7 cellular contexts compared by ENCODE assay signal in the genomic region with DNA sequence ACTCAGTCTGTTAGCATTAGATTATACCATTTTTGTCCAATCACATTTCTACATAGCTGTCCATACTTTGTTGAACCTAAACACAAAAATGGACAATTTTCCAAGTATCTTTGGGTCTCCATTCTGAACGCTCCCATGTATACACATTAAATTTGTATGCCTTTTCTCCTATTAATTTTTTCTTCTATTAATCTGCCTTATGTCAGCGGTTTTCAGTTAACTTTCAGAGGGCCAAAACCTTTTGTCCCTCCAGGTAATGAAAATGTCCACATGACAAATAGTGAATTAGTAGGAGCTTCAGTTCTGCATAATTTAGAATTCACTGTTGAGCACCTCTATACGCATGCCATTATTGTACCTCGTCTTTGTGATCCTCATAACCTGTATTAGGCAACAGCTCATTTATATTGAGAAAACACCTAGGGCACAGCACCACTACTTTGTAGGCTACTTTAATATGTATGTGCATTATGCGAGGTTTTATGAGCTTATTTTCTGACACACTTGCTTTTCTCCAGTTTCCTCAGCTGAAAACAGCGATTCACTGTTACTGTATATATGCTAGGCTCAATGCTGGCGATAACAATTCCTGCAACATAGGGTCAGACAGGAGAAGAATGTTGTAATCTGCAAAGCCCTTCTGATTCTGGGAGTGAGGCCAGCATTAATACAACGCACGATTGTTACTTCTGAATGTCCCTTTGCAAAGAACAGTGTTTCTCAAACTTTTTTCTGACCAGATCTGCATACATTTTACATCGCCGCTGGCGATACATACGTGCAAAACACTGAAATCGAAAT. TPM values are rescaled to one million over a fixed set of nuclear protein-coding genes. Genes with fewer than 3 reads are reported as not detected.
DNase-seq lines count a peak whose midpoint lies in the region; ATAC-seq and TF ChIP-seq lines count a peak whose summit lies in the region.

No MANE protein-coding gene starts in this region.

- peak overlapping the region; percentile 64 to 86 for H3K4me3 ChIP-seq in HCT116 (replicated peaks in 1 of 2; ENCODE audit: low read depth in 1 of 2, low read length in 2 of 2)

- H3K9me3 ChIP-seq in HCT116 (ENCODE audit: control insufficient read depth in 1 of 2, insufficient read depth in 1 of 2, low read depth in 1 of 2, low read length in 2 of 2) = no peaks in the 10 kb centered on the region

- RAD21 ChIA-PET in HCT116 (lab: Charles Lee; ENCODE audit: low non-redundant PET in 1 of 2, low total read pairs in 2 of 2, uncharacterized antibody in 2 of 2, unreplicated experiment in 2 of 2) = no interaction called here

- no peaks in the 10 kb centered on the region for H3K36me3 ChIP-seq in HCT116 (ENCODE audit: control insufficient read depth in 1 of 2, insufficient read depth in 2 of 2, low read length in 2 of 2)

- H3K27ac Mint-ChIP-seq in stimulated activated naive B cell treated with anti-CD40 and anti-IgM and Interleukin-4, amounts not matched to agents 10 μg/mL and 1 μg/mL and 100 μg/mL, for 72 hours = no peak overlapping the region

- BruUV-seq in HCT116 (replicated peaks; lab: Mats Ljungman, UMichigan) = no TSS peak

- POLR2A ChIA-PET in HCT116 (lab: Charles Lee) = interaction anchor here (0.6 to 1.2 kb wide), 4 partner anchors 14 to 632 kb away, joined by 3 to 4 read pairs (median 3); no protein-coding TSS in a partner anchor
- POLR2A ChIA-PET in RWPE1 (lab: Yijun Ruan, JAX; ENCODE audit: low non-redundant PET) = no interaction called here

- CTCF ChIA-PET in HCT116 (lab: Charles Lee) (no interaction called here), RWPE1 (lab: Yijun Ruan, JAX) (interaction anchor here (0.6 to 1.3 kb wide), 2 partner anchors 21 to 65 kb away, joined by 3 to 6 read pairs; no protein-coding TSS in a partner anchor)

- H2AFZ ChIP-seq in HCT116 (ENCODE audit: low read depth, low read length, poor library complexity, severe bottlenecking) = no peak overlapping the region

- peaks cover 8% of the 10 kb centered on the region in 2 donors for H3K27me3 Mint-ChIP-seq in stimulated activated naive B cell treated with anti-CD40 and anti-IgM and Interleukin-4, amounts not matched to agents 10 μg/mL and 1 μg/mL and 100 μg/mL, for 72 hours

- no peak for TF ChIP-seq RAD21 in HCT116 (IDR thresholded peaks at IDR 0.05; ENCODE audit: low read depth)

- H3K27me3 ChIP-seq in HCT116 (ENCODE audit: insufficient read depth, low read length) = no peaks in the 10 kb centered on the region

- peak overlapping the region; percentile 75 for H3K9ac ChIP-seq in HCT116 (ENCODE audit: low read length)

- H3K4me2 ChIP-seq in HCT116 (ENCODE audit: low read length) = peak overlapping the region; percentile 90

- H3K79me2 ChIP-seq in HCT116 (ENCODE audit: insufficient read depth, low read length) = peaks cover 36% of the 10 kb centered on the region

- no peaks in the 10 kb centered on the region for H3K36me3 Mint-ChIP-seq in stimulated activated naive B cell treated with anti-CD40 and anti-IgM and Interleukin-4, amounts not matched to agents 10 μg/mL and 1 μg/mL and 100 μg/mL, for 72 hours

- no peak for DNase-seq in HCT116 (ENCODE audit: low read depth, low spot score)
- no peak for DNase-seq in RWPE1 (ENCODE audit: low spot score)
- DNase-seq in fibroblast of peridontal ligament (ENCODE audit: extremely low read depth) = peak; percentile 78
- peak; percentile 47 for DNase-seq in non-pigmented ciliary epithelial cell (ENCODE audit: low read depth)
- no peak for DNase-seq in stimulated activated naive B cell treated with anti-CD40 and anti-IgM and Interleukin-4, amounts not matched to agents 10 μg/mL and 1 μg/mL and 100 μg/mL, for 72 hours
- DNase-seq in activated naive CD4-positive, alpha-beta T cell treated with anti-CD3 and anti-CD28 coated beads, Interleukin-2, amount 50 U/mL, for 16 hours = no peak

- no peaks in the 10 kb centered on the region for H3K9me3 Mint-ChIP-seq in stimulated activated naive B cell treated with anti-CD40 and anti-IgM and Interleukin-4, amounts not matched to agents 10 μg/mL and 1 μg/mL and 100 μg/mL, for 72 hours

- no peaks in the 10 kb centered on the region for H3K9me2 ChIP-seq in HCT116 (ENCODE audit: insufficient read depth)

- no peak overlapping the region for H3K4me3 Mint-ChIP-seq in stimulated activated naive B cell treated with anti-CD40 and anti-IgM and Interleukin-4, amounts not matched to agents 10 μg/mL and 1 μg/mL and 100 μg/mL, for 72 hours

- peaks cover 11 to 24% of the 10 kb centered on the region in 2 donors for H3K4me1 Mint-ChIP-seq in stimulated activated naive B cell treated with anti-CD40 and anti-IgM and Interleukin-4, amounts not matched to agents 10 μg/mL and 1 μg/mL and 100 μg/mL, for 72 hours

- no peak for TF ChIP-seq CTCF in HCT116 (IDR thresholded peaks at IDR 0.05 in 2 of 3, conservative IDR thresholded peaks at IDR 0.05 in 1 of 3; ENCODE audit: borderline replicate concordance in 1 of 3, insufficient read depth in 1 of 3, low read depth in 2 of 3, low read length in 2 of 3)
- TF ChIP-seq CTCF in RWPE1 (conservative IDR thresholded peaks at IDR 0.05; ENCODE audit: low read depth) = no peak

- ATAC-seq in HCT116 = no peak
- no peak for ATAC-seq in HG02840 (IDR thresholded peaks at IDR 0.05; ENCODE audit: low FRiP score, unreplicated experiment)
- ATAC-seq in stimulated activated naive B cell treated with anti-CD40 and anti-IgM and Interleukin-4, amounts not matched to agents 10 μg/mL and 1 μg/mL and 100 μg/mL, for 72 hours (replicated peaks) = no peak

- intact Hi-C loops in HCT116 (cut with micrococcal nuclease) = no loop called here

- H3K4me1 ChIP-seq in HCT116 (ENCODE audit: control insufficient read depth in 1 of 2, insufficient read depth in 2 of 2, low read length in 2 of 2) = peaks cover 13 to 22% of the 10 kb centered on the region in 2 experiments

- no peak for TF ChIP-seq POLR2A in HCT116 (IDR thresholded peaks at IDR 0.05; ENCODE audit: borderline replicate concordance, extremely low read depth, insufficient read depth, insufficient read length)

- peak overlapping the region; percentile 74 for H3K27ac ChIP-seq in HCT116 (ENCODE audit: low read depth, low read length)
- H3K27ac ChIP-seq in RWPE1 = peak overlapping the region; percentile 92

- peaks cover 4% of the 10 kb centered on the region; the same call in 1 of the 2 replicates for H4K20me1 ChIP-seq in HCT116 (ENCODE audit: insufficient read depth)

TF ChIP-seq in HCT116, 20 proteins besides CTCF, POLR2A, EP300 and RAD21:
- TF ChIP-seq ZNF274 (IDR thresholded peaks at IDR 0.05; ENCODE audit: low read depth, low read length) = no peak
- no peak for TF ChIP-seq EZH2phosphoT487 (IDR thresholded peaks at IDR 0.05; ENCODE audit: borderline replicate concordance)
- TF ChIP-seq POLR2AphosphoS5 (IDR thresholded peaks at IDR 0.05; ENCODE audit: low read depth, low read length) = no peak
- no peak for TF ChIP-seq YY1 (IDR thresholded peaks at IDR 0.05; ENCODE audit: extremely low read depth, insufficient replicate concordance, low read depth, low read length)
- TF ChIP-seq JUND (IDR thresholded peaks at IDR 0.05) = no peak
- TF ChIP-seq SP1 (IDR thresholded peaks at IDR 0.05; ENCODE audit: low read depth) = no peak
- TF ChIP-seq SIN3A (IDR thresholded peaks at IDR 0.05; ENCODE audit: low read depth) = no peak

RNA-seq across cellular contexts. Expression of gene ABCD3, which starts 1.1 kb away (rescaled TPM):
- total RNA-seq in HCT116 (2021; ENCODE audit: unreplicated experiment) = 48.8 TPM
- 12.1 and 14.4 TPM in 2 replicates for polyA plus RNA-seq in HCT116 (2012)

Comparison
In these comparisons a context has a peak if more than half of its experiments do, and no peak if none do; other contexts are left out.
1. DNase-seq: peak in fibroblast of peridontal ligament (single experiment) and non-pigmented ciliary epithelial cell (single experiment); none in HCT116 (single experiment), RWPE1 (single experiment), stimulated activated naive B cell treated with anti-CD40 and anti-IgM and Interleukin-4, amounts not matched to agents 10 μg/mL and 1 μg/mL and 100 μg/mL, for 72 hours (single experiment) and activated naive CD4-positive, alpha-beta T cell treated with anti-CD3 and anti-CD28 coated beads, Interleukin-2, amount 50 U/mL, for 16 hours (single experiment).